ENCODE assay signal across 17 cellular contexts in genomic region chr13:29721766-29722165, GRCh38.
A peak's percentile ranks its signal among the peaks of the same experiment; 100 is the strongest.
DNase-seq lines count a peak whose midpoint lies in the region; ATAC-seq and TF ChIP-seq lines count a peak whose summit lies in the region.
"Had no signal": no experiment of that assay in that cellular context is flagged by ENCODE, and none has a peak within 500 bp of the region (broad histone marks: within the 10 kb centered on the region; RNA-seq: fewer than 3 reads in every experiment).

No MANE protein-coding gene starts in this region.

- no peaks in the 10 kb centered on the region for H4K20me1 ChIP-seq in IMR-90 (ENCODE audit: insufficient read depth, low read length)

- intact Hi-C loops in IMR-90 (cut with micrococcal nuclease): no loop called here

- no peak overlapping the region for H4K5ac ChIP-seq in IMR-90 (ENCODE audit: low read depth, low read length)

- H2AK5ac ChIP-seq in IMR-90 (ENCODE audit: low read depth, low read length): no peak overlapping the region

- BruUV-seq in IMR-90 (replicated peaks; lab: Mats Ljungman, UMichigan): no TSS peak

- H3K56ac ChIP-seq in IMR-90 (ENCODE audit: extremely low read depth, insufficient read depth, low read length): no peak overlapping the region

- peaks cover 11% of the 10 kb centered on the region for H3K9me3 Mint-ChIP-seq in chondrocyte (ENCODE audit: low read depth)

- H3K4me2 ChIP-seq in IMR-90 (ENCODE audit: low read depth, low read length) (no peak overlapping the region), parathyroid adenoma (ENCODE audit: low read length) (peak overlapping the region; percentile 26)

- in situ Hi-C loops in IMR-90 (cut with MboI; ENCODE audit: low sequenced_read_pairs): no loop called here

- 94% methylated on average over 8 of the region's 13 CpGs; no CpG with 5 or more reads in 1 of the 2 experiments for WGBS in IMR-90 (ENCODE audit: extremely low coverage in 2 of 2, insufficient read length in 1 of 2), 2 experiments

- H3K36me3 ChIP-seq in IMR-90 (ENCODE audit: control insufficient read depth, insufficient read depth, low read length) (no peaks in the 10 kb centered on the region), parathyroid adenoma (ENCODE audit: control insufficient read depth, insufficient read depth, low read length) (no peaks in the 10 kb centered on the region)

- no peak overlapping the region for H3K27ac Mint-ChIP-seq in chondrocyte (ENCODE audit: unreplicated experiment)

- H3K79me1 ChIP-seq in IMR-90 (ENCODE audit: low read depth in 1 of 2, low read length in 2 of 2): no peaks in the 10 kb centered on the region

- H3K27me3 ChIP-seq in IMR-90 (ENCODE audit: control insufficient read depth, insufficient read depth, low read length): peaks cover 45% of the 10 kb centered on the region
- H3K27me3 ChIP-seq in parathyroid adenoma (ENCODE audit: control insufficient read depth, insufficient read depth, low read length): no peaks in the 10 kb centered on the region

- no peaks in the 10 kb centered on the region for H3K4me1 Mint-ChIP-seq in chondrocyte (ENCODE audit: low read depth)

- DNase-seq in IMR-90 (no peak), kidney glomerular epithelial cell (lab: John Stamatoyannopoulos, UW) (peak; percentile 17), NOMO-1 (lab: John Stamatoyannopoulos, UW; ENCODE audit: unreplicated experiment in 2 of 2) (no peak), chondrocyte (ENCODE audit: low spot score) (no peak), NCI-H69 (lab: John Stamatoyannopoulos, UW) (no peak)
- no peak for DNase-seq in stimulated activated CD8-positive, alpha-beta memory T cell treated with anti-CD3 and anti-CD28 coated beads, Interleukin-4, amount 100 ng/mL, for 48 hours
- DNase-seq: ACHN, DND-41, GM23248, NCI-H1092 treated with DMSO at 0.1 percent for 48 hours, NCI-H146, NCI-H2029 treated with DMSO at 0.1 percent for 48 hours, NCI-H2171 treated with DMSO at 0.1 percent for 48 hours, NCI-H446 had no signal

- TF ChIP-seq CTCF in IMR-90 (conservative IDR thresholded peaks at IDR 0.05; ENCODE audit: low read depth, low read length) (no peak), parathyroid adenoma (IDR thresholded peaks at IDR 0.05) (no peak), chondrocyte (IDR thresholded peaks at IDR 0.05) (no peak)

- no peak overlapping the region for H3K4ac ChIP-seq in IMR-90 (ENCODE audit: low read depth, low read length)

- H3K14ac ChIP-seq in IMR-90 (replicated peaks; ENCODE audit: low read depth, low read length): no peak overlapping the region

- CTCF ChIA-PET in IMR-90 (lab: Yijun Ruan, JAX): no interaction called here

- ATAC-seq in IMR-90 (ENCODE audit: low read depth): no peak
- ATAC-seq: K562, Right ventricle myocardium inferior had no signal

- POLR2A ChIA-PET in IMR-90 (lab: Charles Lee; ENCODE audit: unreplicated experiment): no interaction called here

- no peak for TF ChIP-seq POLR2A in IMR-90 (IDR thresholded peaks at IDR 0.05; ENCODE audit: low read depth, low read length)

- H3K27ac ChIP-seq in IMR-90 (ENCODE audit: insufficient read depth, low read length) (no peak overlapping the region), parathyroid adenoma (no peak overlapping the region)
- H3K27ac ChIP-seq: GM23248 had no signal

- H3K9me3 ChIP-seq in IMR-90 (ENCODE audit: control insufficient read depth, insufficient read depth, low read length): no peaks in the 10 kb centered on the region; the same call in 1 of the 2 replicates
- H3K9me3 ChIP-seq in parathyroid adenoma (ENCODE audit: control insufficient read depth, low read length): no peaks in the 10 kb centered on the region

- peaks cover 4% of the 10 kb centered on the region for H3K36me3 Mint-ChIP-seq in chondrocyte (ENCODE audit: low read depth)

- no peak overlapping the region for H4K91ac ChIP-seq in IMR-90 (ENCODE audit: insufficient read depth, low read depth, low read length)

- H3K4me1 ChIP-seq in IMR-90 (ENCODE audit: control insufficient read depth, insufficient read depth, low read length) (no peaks in the 10 kb centered on the region), parathyroid adenoma (no peaks in the 10 kb centered on the region)

- no peak overlapping the region for H3K23ac ChIP-seq in IMR-90 (ENCODE audit: low read depth, low read length)

- H4K8ac ChIP-seq in IMR-90 (ENCODE audit: low read depth in 2 of 2, low read length in 2 of 2): no peak overlapping the region

- no peak overlapping the region for H2BK120ac ChIP-seq in IMR-90 (ENCODE audit: low read depth, low read length)

- H3K9me1 ChIP-seq in IMR-90 (ENCODE audit: insufficient read depth, low read length): no peaks in the 10 kb centered on the region

- TF ChIP-seq RAD21 in IMR-90 (IDR thresholded peaks at IDR 0.05; ENCODE audit: low read length): no peak

- dilution Hi-C loops in IMR-90 (cut with HindIII; ENCODE audit: low sequenced_read_pairs, unreplicated experiment): no loop called here

- no peak overlapping the region for H2BK20ac ChIP-seq in IMR-90 (ENCODE audit: low read depth, low read length)

- H2BK15ac ChIP-seq in IMR-90 (ENCODE audit: low read depth, low read length): no peak overlapping the region

- H3K9ac ChIP-seq in IMR-90 (ENCODE audit: low read depth, low read length) (no peak overlapping the region), parathyroid adenoma (no peak overlapping the region)
- H3K9ac ChIP-seq: GM23248 had no signal

- H3K27me3 Mint-ChIP-seq in chondrocyte (ENCODE audit: low read depth): peaks cover 12% of the 10 kb centered on the region

- no peak overlapping the region for H3K4me3 Mint-ChIP-seq in chondrocyte (ENCODE audit: unreplicated experiment)

- no peak overlapping the region for H2BK5ac ChIP-seq in IMR-90 (ENCODE audit: low read depth, low read length, poor library complexity, severe bottlenecking)

- H2AFZ ChIP-seq in IMR-90 (replicated peaks; ENCODE audit: low read length, poor library complexity) (peak overlapping the region; percentile 8), parathyroid adenoma (no peak overlapping the region)
- H2AFZ ChIP-seq: GM23248 had no signal

- H3K4me3 ChIP-seq in IMR-90 (ENCODE audit: insufficient read depth, low read depth, low read length) (no peak overlapping the region), parathyroid adenoma (ENCODE audit: low read depth, low read length) (no peak overlapping the region)
- H3K4me3 ChIP-seq: GM23248, K562 had no signal

- H3K79me2 ChIP-seq in parathyroid adenoma: no peaks in the 10 kb centered on the region

- no peak overlapping the region for H2AK9ac ChIP-seq in IMR-90 (replicated peaks; ENCODE audit: low read depth, low read length, poor library complexity)

- no peak overlapping the region for H3K18ac ChIP-seq in IMR-90 (ENCODE audit: low read depth, low read length)

TF ChIP-seq in IMR-90, 13 proteins besides CTCF, POLR2A, EP300 and RAD21:
- TF ChIP-seq CEBPB (IDR thresholded peaks at IDR 0.05; ENCODE audit: low read depth, low read length) (no peak), SMC3 (IDR thresholded peaks at IDR 0.05; ENCODE audit: low read depth, low read length) (no peak), USF2 (IDR thresholded peaks at IDR 0.05; ENCODE audit: low read depth, low read length) (no peak), RFX5 (IDR thresholded peaks at IDR 0.05; ENCODE audit: low read depth, low read length) (no peak), MXI1 (IDR thresholded peaks at IDR 0.05; ENCODE audit: borderline replicate concordance, low read depth, low read length) (no peak), CHD1 (IDR thresholded peaks at IDR 0.05; ENCODE audit: low read depth, low read length) (no peak), BHLHE40 (IDR thresholded peaks at IDR 0.05; ENCODE audit: low read depth, low read length) (no peak), FOS (IDR thresholded peaks at IDR 0.05; ENCODE audit: low read depth, low read length) (no peak), MAFK (IDR thresholded peaks at IDR 0.05; ENCODE audit: low read depth, low read length) (no peak), RCOR1 (IDR thresholded peaks at IDR 0.05; ENCODE audit: insufficient replicate concordance, low read length) (no peak), NFE2L2 (IDR thresholded peaks at IDR 0.05; ENCODE audit: low read depth, low read length) (no peak)
- TF ChIP-seq, protein P1, sequence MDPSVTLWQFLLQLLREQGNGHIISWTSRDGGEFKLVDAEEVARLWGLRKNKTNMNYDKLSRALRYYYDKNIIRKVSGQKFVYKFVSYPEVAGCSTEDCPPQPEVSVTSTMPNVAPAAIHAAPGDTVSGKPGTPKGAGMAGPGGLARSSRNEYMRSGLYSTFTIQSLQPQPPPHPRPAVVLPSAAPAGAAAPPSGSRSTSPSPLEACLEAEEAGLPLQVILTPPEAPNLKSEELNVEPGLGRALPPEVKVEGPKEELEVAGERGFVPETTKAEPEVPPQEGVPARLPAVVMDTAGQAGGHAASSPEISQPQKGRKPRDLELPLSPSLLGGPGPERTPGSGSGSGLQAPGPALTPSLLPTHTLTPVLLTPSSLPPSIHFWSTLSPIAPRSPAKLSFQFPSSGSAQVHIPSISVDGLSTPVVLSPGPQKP (IDR thresholded peaks at IDR 0.05; ENCODE audit: borderline replicate concordance, low read depth, low read length): no peak
